In genomic region chr5:106862450-106863193, GRCh38 we compare ENCODE assay signal across 11 cellular contexts.
DNase-seq lines count a peak whose midpoint lies in the region; ATAC-seq lines count a peak whose summit lies in the region.
"Had no signal": no experiment of that assay in that cellular context is flagged by ENCODE, and none has a peak within 500 bp of the region (broad histone marks: within the 10 kb centered on the region; RNA-seq: fewer than 3 reads in every experiment).

No MANE protein-coding gene starts in this region.

- no peak for DNase-seq in left ventricle myocardium superior
- DNase-seq in cardiac septum (ENCODE audit: low spot score): no peak
- DNase-seq in NCI-H748 treated with DMSO at 0.1 percent for 48 hours (lab: John Stamatoyannopoulos, UW): peak; percentile 39
- peak; percentile 51 for DNase-seq in fibroblast of gingiva (ENCODE audit: low read depth)
- DNase-seq in iPS-NIHi7 (ENCODE audit: extremely low spot score): no peak
- DNase-seq in activated CD4-positive, alpha-beta T cell treated with anti-CD3 and anti-CD28 coated beads, Interleukin-2, amount 50 U/mL, for 48 hours: no peak
- DNase-seq in AG08395 (ENCODE audit: low spot score): no peak
- DNase-seq: activated gamma-delta T cell, naive B cell, NCI-H1048 had no signal

- ATAC-seq in left ventricle myocardium superior (peak; percentile 34), HG02970 (IDR thresholded peaks at IDR 0.05; ENCODE audit: low FRiP score, unreplicated experiment) (no peak)

- intact Hi-C loops in left ventricle myocardium superior (cut with micrococcal nuclease) (no loop called here), cardiac septum (cut with DNase I) (no loop called here)

Comparison
In these comparisons a context has a peak if more than half of its experiments do, and no peak if none do; other contexts are left out.
1. DNase-seq: peak in NCI-H748 treated with DMSO at 0.1 percent for 48 hours (single experiment) and fibroblast of gingiva (single experiment); none in left ventricle myocardium superior (single experiment), cardiac septum (single experiment), iPS-NIHi7 (single experiment), activated CD4-positive, alpha-beta T cell treated with anti-CD3 and anti-CD28 coated beads, Interleukin-2, amount 50 U/mL, for 48 hours (0 of 2) and AG08395 (single experiment).